Comparison of ENCODE assay signal across 24 cellular contexts in the genomic region with DNA sequence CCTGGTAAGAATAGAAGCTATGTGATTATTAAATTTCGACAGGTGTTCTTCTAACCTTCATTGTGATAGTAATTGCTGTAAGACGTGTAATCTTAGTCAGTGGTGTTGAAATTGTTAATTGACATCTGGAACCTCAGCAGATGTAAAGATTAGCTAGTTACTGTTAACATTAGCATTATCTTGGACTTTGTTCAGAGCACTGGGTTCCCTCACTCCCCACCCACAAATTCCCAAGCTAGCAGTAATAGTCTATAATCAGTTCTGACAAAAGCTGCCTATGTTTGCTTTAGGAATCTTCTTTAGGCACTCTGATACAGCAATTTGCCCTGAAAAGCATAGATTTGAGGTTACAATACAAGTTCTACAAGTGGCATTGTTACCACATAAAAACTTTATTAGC.
"Had no signal": no experiment of that assay in that cellular context is flagged by ENCODE, and none has a peak within 500 bp of the region (broad histone marks: within the 10 kb centered on the region; RNA-seq: fewer than 3 reads in every experiment).

No MANE protein-coding gene starts in this region.

- H3K4me1 Mint-ChIP-seq: naive B cell; stimulated activated naive B cell treated with anti-CD40 and anti-IgM and Interleukin-4, amounts not matched to agents 10 μg/mL and 1 μg/mL and 100 μg/mL, for 72 hours had no signal

- H3K9me3 ChIP-seq: esophagus muscularis mucosa, heart right ventricle, lower lobe of right lung, right atrium auricular region, thoracic aorta, tibial nerve, upper lobe of left lung, uterus had no signal

- H3K4me1 ChIP-seq: esophagus muscularis mucosa, heart right ventricle, lower lobe of right lung, parathyroid adenoma, right atrium auricular region, upper lobe of left lung, uterus had no signal

- H3K27ac ChIP-seq: dorsolateral prefrontal cortex, esophagus muscularis mucosa, heart right ventricle, lower lobe of right lung, parathyroid adenoma, right atrium auricular region, thoracic aorta, tibial nerve, upper lobe of left lung, uterus had no signal

- H3K36me3 ChIP-seq: esophagus muscularis mucosa, heart right ventricle, lower lobe of right lung, right atrium auricular region, thoracic aorta, tibial nerve, upper lobe of left lung, uterus had no signal

- H3K79me2 ChIP-seq: parathyroid adenoma had no signal

- ATAC-seq: heart right ventricle; left ventricle myocardium superior; lower lobe of right lung; natural killer cell treated with Interleukin-12 subunit alpha and Interleukin-12 subunit beta and Interleukin-15 and Interleukin-18, amount 100 ng/mL, for 72 hours; sciatic nerve; stimulated activated naive B cell treated with anti-CD40 and anti-IgM and Interleukin-4, amounts not matched to agents 10 μg/mL and 1 μg/mL and 100 μg/mL, for 72 hours had no signal

- H3K4me3 ChIP-seq: dorsolateral prefrontal cortex, esophagus muscularis mucosa, heart right ventricle, lower lobe of right lung, right atrium auricular region, thoracic aorta, tibial nerve, upper lobe of left lung, uterus had no signal

- DNase-seq: dorsolateral prefrontal cortex; effector CD4-positive, alpha-beta T cell; foreskin melanocyte; glutamatergic neuron; heart right ventricle; hypothalamus; left ventricle myocardium superior; lower lobe of right lung; naive B cell; stimulated activated CD4-positive, alpha-beta T cell treated with anti-CD3 and anti-CD28 coated beads, Interleukin-15, amount 100 ng/mL, for 24 hours; stimulated activated CD4-positive, alpha-beta T cell treated with anti-CD3 and anti-CD28 coated beads, Interleukin-2, amount 100 ng/mL, for 48 hours; stimulated activated naive B cell treated with anti-CD40 and anti-IgM and Interleukin-4, amounts not matched to agents 10 μg/mL and 1 μg/mL and 100 μg/mL, for 72 hours; upper lobe of left lung; uterus had no signal

- H3K27ac Mint-ChIP-seq: naive B cell; natural killer cell treated with Interleukin-12 subunit alpha and Interleukin-12 subunit beta and Interleukin-15 and Interleukin-18, amount 100 ng/mL, for 72 hours; progenitor cell of endocrine pancreas; stimulated activated naive B cell treated with anti-CD40 and anti-IgM and Interleukin-4, amounts not matched to agents 10 μg/mL and 1 μg/mL and 100 μg/mL, for 72 hours; stimulated activated naive CD8-positive, alpha-beta T cell treated with anti-CD3 and anti-CD28 coated beads, Interleukin-15, Interleukin-2, amounts not matched to agents 100 ng/mL and 50 ng/mL, for 24 hours had no signal

- H3K9me3 Mint-ChIP-seq: natural killer cell treated with Interleukin-12 subunit alpha and Interleukin-12 subunit beta and Interleukin-15 and Interleukin-18, amount 100 ng/mL, for 72 hours; neural crest cell; stimulated activated naive CD8-positive, alpha-beta T cell treated with anti-CD3 and anti-CD28 coated beads, Interleukin-15, Interleukin-2, amounts not matched to agents 100 ng/mL and 50 ng/mL, for 24 hours had no signal

- H3K4me3 Mint-ChIP-seq: naive B cell; natural killer cell treated with Interleukin-12 subunit alpha and Interleukin-12 subunit beta and Interleukin-15 and Interleukin-18, amount 100 ng/mL, for 72 hours; neural crest cell; stimulated activated naive B cell treated with anti-CD40 and anti-IgM and Interleukin-4, amounts not matched to agents 10 μg/mL and 1 μg/mL and 100 μg/mL, for 72 hours; stimulated activated naive CD8-positive, alpha-beta T cell treated with anti-CD3 and anti-CD28 coated beads, Interleukin-15, Interleukin-2, amounts not matched to agents 100 ng/mL and 50 ng/mL, for 24 hours had no signal

- H3K27me3 ChIP-seq: right atrium auricular region, upper lobe of left lung, uterus had no signal

- H2AFZ ChIP-seq: parathyroid adenoma had no signal

- H3K9ac ChIP-seq: parathyroid adenoma had no signal

- H3K36me3 Mint-ChIP-seq: naive B cell; natural killer cell treated with Interleukin-12 subunit alpha and Interleukin-12 subunit beta and Interleukin-15 and Interleukin-18, amount 100 ng/mL, for 72 hours; stimulated activated naive B cell treated with anti-CD40 and anti-IgM and Interleukin-4, amounts not matched to agents 10 μg/mL and 1 μg/mL and 100 μg/mL, for 72 hours had no signal
